ENCODE assay signal across 8 cellular contexts in genomic region chr12:128365831-128366231, GRCh38.
DNase-seq lines count a peak whose midpoint lies in the region; ATAC-seq and TF ChIP-seq lines count a peak whose summit lies in the region.
"Had no signal": no experiment of that assay in that cellular context is flagged by ENCODE, and none has a peak within 500 bp of the region (broad histone marks: within the 10 kb centered on the region; RNA-seq: fewer than 3 reads in every experiment).

No MANE protein-coding gene starts in this region.

- H3K4me3 ChIP-seq in adrenal gland (peak overlapping the region in 2 of 4 donors; percentile 12 to 51), mucosa of stomach (ENCODE audit: low read length) (no peak overlapping the region), tibial artery (peak overlapping the region; percentile 26 to 41)

- TF ChIP-seq CTCF in adrenal gland (IDR thresholded peaks at IDR 0.05), result no peak
- no peak for TF ChIP-seq CTCF in tibial artery (IDR thresholded peaks at IDR 0.05)

- no peaks in the 10 kb centered on the region for H3K27me3 ChIP-seq in adrenal gland
- H3K27me3 ChIP-seq in mucosa of stomach (ENCODE audit: control insufficient read depth, insufficient read depth, low read length), result peaks cover 14% of the 10 kb centered on the region
- peaks cover 0 to 22% of the 10 kb centered on the region in 2 donors for H3K27me3 ChIP-seq in tibial artery

- H3K9me3 ChIP-seq in adrenal gland (replicated peaks in 1 of 3), result no peaks in the 10 kb centered on the region
- no peaks in the 10 kb centered on the region for H3K9me3 ChIP-seq in mucosa of stomach (ENCODE audit: control insufficient read depth, low read length)
- H3K9me3 ChIP-seq in tibial artery, result no peaks in the 10 kb centered on the region

- no peaks in the 10 kb centered on the region for H3K4me1 ChIP-seq in adrenal gland (replicated peaks in 1 of 2)
- no peaks in the 10 kb centered on the region for H3K4me1 ChIP-seq in mucosa of stomach (ENCODE audit: control insufficient read depth, insufficient read depth, low read length)
- peaks cover 0 to 9% (median 5%) of the 10 kb centered on the region in 4 donors for H3K4me1 ChIP-seq in tibial artery

- intact Hi-C loops in adrenal gland (cut with DNase I), result no loop called here
- intact Hi-C loops in Right ventricle myocardium inferior (cut with DNase I), result no loop called here
- intact Hi-C loops in tibial artery (cut with DNase I; ENCODE audit: low total_unique reads), result no loop called here

- H3K36me3 ChIP-seq in adrenal gland (replicated peaks in 1 of 2) (no peaks in the 10 kb centered on the region), mucosa of stomach (ENCODE audit: control insufficient read depth, insufficient read depth, low read length) (no peaks in the 10 kb centered on the region), tibial artery (no peaks in the 10 kb centered on the region)

- ATAC-seq in Right ventricle myocardium inferior, result peak; percentile 66
- ATAC-seq in stimulated activated naive CD8-positive, alpha-beta T cell treated with anti-CD3 and anti-CD28 coated beads, Interleukin-15, Interleukin-2, amounts not matched to agents 100 U/mL and 50 U/mL, for 24 hours, result no peak

- H3K27ac ChIP-seq in adrenal gland (peak overlapping the region in 1 of 5 donors; percentile 34), tibial artery (no peak overlapping the region)

- DNase-seq in adrenal gland (peak in 5 of 7 donors; percentile 22 to 57 (median 27)), Right ventricle myocardium inferior (ENCODE audit: missing footprints) (no peak), tibial artery (no peak), NCI-H510A treated with DMSO at 0.1 percent for 48 hours (lab: John Stamatoyannopoulos, UW) (no peak), NCI-H1048 (lab: John Stamatoyannopoulos, UW) (no peak)
- no peak for DNase-seq in stimulated activated naive CD8-positive, alpha-beta T cell treated with anti-CD3 and anti-CD28 coated beads, Interleukin-15, Interleukin-2, amounts not matched to agents 100 U/mL and 50 U/mL, for 24 hours
- DNase-seq: SHP77 had no signal

- TF ChIP-seq POLR2A in adrenal gland (IDR thresholded peaks at IDR 0.05), result no peak

- 1 to 3% (median 2%) methylated on average over 13 to 23 of the region's 23 CpGs for WGBS in adrenal gland, 4 donors

- peak overlapping the region; percentile 43 for H3K9ac ChIP-seq in mucosa of stomach (ENCODE audit: low read length)

Comparison
In these comparisons a context has a peak if more than half of its experiments do, and no peak if none do; other contexts are left out.
1. DNase-seq: peak in adrenal gland (5 of 7); none in Right ventricle myocardium inferior (single experiment), tibial artery (0 of 2), NCI-H510A treated with DMSO at 0.1 percent for 48 hours (single experiment), stimulated activated naive CD8-positive, alpha-beta T cell treated with anti-CD3 and anti-CD28 coated beads, Interleukin-15, Interleukin-2, amounts not matched to agents 100 U/mL and 50 U/mL, for 24 hours (single experiment) and NCI-H1048 (single experiment).